Comparison of ENCODE assay signal across 7 cellular contexts in genomic region chr15:99565031-99565280, GRCh38. TPM values are rescaled to one million over a fixed set of nuclear protein-coding genes. Genes with fewer than 3 reads are reported as not detected.
DNase-seq lines count a peak whose midpoint lies in the region; ATAC-seq and TF ChIP-seq lines count a peak whose summit lies in the region.

No MANE protein-coding gene starts in this region.

- H3K4me3 Mint-ChIP-seq in stimulated activated naive CD8-positive, alpha-beta T cell treated with anti-CD3 and anti-CD28 coated beads, Interleukin-15, amount 100 ng/mL, for 72 hours = peak overlapping the region; percentile 25 to 49

- peaks cover 9% of the 10 kb centered on the region for H3K27me3 Mint-ChIP-seq in stimulated activated naive CD8-positive, alpha-beta T cell treated with anti-CD3 and anti-CD28 coated beads, Interleukin-15, amount 100 ng/mL, for 72 hours

- DNase-seq in H7 = no peak
- DNase-seq in stimulated activated naive CD8-positive, alpha-beta T cell treated with anti-CD3 and anti-CD28 coated beads, Interleukin-15, amount 100 ng/mL, for 72 hours = no peak
- no peak for DNase-seq in activated CD4-positive, alpha-beta T cell treated with anti-CD3 and anti-CD28 coated beads, Interleukin-2, amount 50 U/mL, for 1 hour

- H3K4me1 ChIP-seq in iPS-18a (ENCODE audit: control insufficient read depth, low read depth, low read length) = peaks cover 40% of the 10 kb centered on the region

- H3K36me3 ChIP-seq in H7 (replicated peaks; ENCODE audit: control insufficient read depth, insufficient read depth, low read length) (no peaks in the 10 kb centered on the region), iPS-18a (ENCODE audit: control insufficient read depth, low read depth, low read length) (no peaks in the 10 kb centered on the region)

- H3K27ac Mint-ChIP-seq in stimulated activated naive CD8-positive, alpha-beta T cell treated with anti-CD3 and anti-CD28 coated beads, Interleukin-15, amount 100 ng/mL, for 72 hours = peak overlapping the region in 1 of 2 donors; percentile 72

- no peak overlapping the region for H3K9ac ChIP-seq in iPS-18a (ENCODE audit: low read length)

- no peaks in the 10 kb centered on the region; the same call in 1 of the 2 replicates for H3K27me3 ChIP-seq in H7 (ENCODE audit: control insufficient read depth, insufficient read depth, low read length)
- H3K27me3 ChIP-seq in iPS-18a (ENCODE audit: control insufficient read depth, insufficient read depth, low read length) = peaks cover 4% of the 10 kb centered on the region

- peaks cover 44% of the 10 kb centered on the region for H3K4me1 Mint-ChIP-seq in stimulated activated naive CD8-positive, alpha-beta T cell treated with anti-CD3 and anti-CD28 coated beads, Interleukin-15, amount 100 ng/mL, for 72 hours

- H3K4me3 ChIP-seq in H7 (ENCODE audit: insufficient read depth, low read depth, low read length) (peak overlapping the region; percentile 78), WI38 (ENCODE audit: low read depth, low read length) (peak overlapping the region; percentile 28; the same call in 1 of the 2 replicates), iPS-18a (ENCODE audit: low read length) (peak overlapping the region; percentile 59)

- no peak for TF ChIP-seq CTCF in WI38 (IDR thresholded peaks at IDR 0.05; ENCODE audit: low read depth, low read length)

- no peaks in the 10 kb centered on the region for H3K9me3 ChIP-seq in iPS-18a (ENCODE audit: control insufficient read depth, low read depth, low read length)

- no peak for ATAC-seq in stimulated activated naive CD8-positive, alpha-beta T cell treated with anti-CD3 and anti-CD28 coated beads, Interleukin-15, amount 100 ng/mL, for 72 hours
- ATAC-seq in HG03135 (IDR thresholded peaks at IDR 0.05; ENCODE audit: unreplicated experiment) (no peak), HG02588 (IDR thresholded peaks at IDR 0.05; ENCODE audit: unreplicated experiment) (no peak)

- no peaks in the 10 kb centered on the region for H3K9me3 Mint-ChIP-seq in stimulated activated naive CD8-positive, alpha-beta T cell treated with anti-CD3 and anti-CD28 coated beads, Interleukin-15, amount 100 ng/mL, for 72 hours

- no peak overlapping the region for H3K27ac ChIP-seq in iPS-18a (ENCODE audit: low read length)

RNA-seq across cellular contexts. Expression of gene MEF2A, which starts 0.8 kb away (rescaled TPM):
- total RNA-seq in H7 (2014; rRNA removed; shearing (Covaris generic)) = 13.6 and 19.7 TPM in 2 replicates

Comparison
In these comparisons a context has a peak if more than half of its experiments do, and no peak if none do; other contexts are left out.
1. H3K4me3 ChIP-seq: peak in every context shown above with its lines; median percentile 78 in H7; 59 in iPS-18a; 28 in WI38.